1 cellular context compared by ENCODE assay signal in the genomic region with DNA sequence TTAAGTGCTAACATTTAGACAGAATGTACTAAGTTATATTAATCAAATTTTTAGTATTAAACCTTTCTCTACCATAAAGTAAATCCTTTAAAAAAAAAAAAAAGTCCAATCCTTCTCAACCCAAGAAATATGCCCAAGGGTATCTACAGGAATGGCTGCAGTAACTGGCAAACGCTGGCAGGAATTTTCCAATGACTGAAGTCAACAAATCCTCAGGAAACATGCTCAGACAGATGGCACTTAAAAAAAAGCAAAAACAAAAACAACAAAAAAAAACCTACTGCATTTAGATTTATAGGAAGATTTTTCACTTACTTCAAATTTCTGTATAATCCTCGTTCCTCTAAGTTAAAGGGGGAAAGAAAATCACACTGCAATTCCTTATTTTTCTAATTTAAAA.
TF ChIP-seq lines count a peak whose summit lies in the region.

No MANE protein-coding gene starts in this region.

TF ChIP-seq in HepG2, 621 proteins besides CTCF, POLR2A, EP300 and RAD21 (continued from another document):
- TF ChIP-seq ZNF512 (CRISPR knock-in tag; IDR thresholded peaks at IDR 0.05) (no peak), CBFB (CRISPR knock-in tag; IDR thresholded peaks at IDR 0.05) (no peak), ZNF788 (CRISPR knock-in tag; IDR thresholded peaks at IDR 0.05; ENCODE audit: borderline replicate concordance) (no peak), ZNF367 (CRISPR knock-in tag; IDR thresholded peaks at IDR 0.05; ENCODE audit: borderline replicate concordance) (no peak), SAFB2 (CRISPR knock-in tag; IDR thresholded peaks at IDR 0.05; ENCODE audit: borderline replicate concordance, low read depth) (no peak), SRSF4 (IDR thresholded peaks at IDR 0.05; ENCODE audit: low read depth, low read length, poor library complexity, severe bottlenecking) (no peak), KMT2A (CRISPR knock-in tag; IDR thresholded peaks at IDR 0.05) (no peak), PHF5A (CRISPR knock-in tag; IDR thresholded peaks at IDR 0.05; ENCODE audit: low read depth, unreplicated experiment) (no peak), KAT8 (CRISPR knock-in tag; IDR thresholded peaks at IDR 0.05) (no peak), YEATS2 (CRISPR knock-in tag; IDR thresholded peaks at IDR 0.05; ENCODE audit: borderline replicate concordance) (no peak), DRAP1 (CRISPR knock-in tag; IDR thresholded peaks at IDR 0.05) (no peak), MED13 (CRISPR knock-in tag; IDR thresholded peaks at IDR 0.05) (no peak)
- TF ChIP-seq, protein P1, sequence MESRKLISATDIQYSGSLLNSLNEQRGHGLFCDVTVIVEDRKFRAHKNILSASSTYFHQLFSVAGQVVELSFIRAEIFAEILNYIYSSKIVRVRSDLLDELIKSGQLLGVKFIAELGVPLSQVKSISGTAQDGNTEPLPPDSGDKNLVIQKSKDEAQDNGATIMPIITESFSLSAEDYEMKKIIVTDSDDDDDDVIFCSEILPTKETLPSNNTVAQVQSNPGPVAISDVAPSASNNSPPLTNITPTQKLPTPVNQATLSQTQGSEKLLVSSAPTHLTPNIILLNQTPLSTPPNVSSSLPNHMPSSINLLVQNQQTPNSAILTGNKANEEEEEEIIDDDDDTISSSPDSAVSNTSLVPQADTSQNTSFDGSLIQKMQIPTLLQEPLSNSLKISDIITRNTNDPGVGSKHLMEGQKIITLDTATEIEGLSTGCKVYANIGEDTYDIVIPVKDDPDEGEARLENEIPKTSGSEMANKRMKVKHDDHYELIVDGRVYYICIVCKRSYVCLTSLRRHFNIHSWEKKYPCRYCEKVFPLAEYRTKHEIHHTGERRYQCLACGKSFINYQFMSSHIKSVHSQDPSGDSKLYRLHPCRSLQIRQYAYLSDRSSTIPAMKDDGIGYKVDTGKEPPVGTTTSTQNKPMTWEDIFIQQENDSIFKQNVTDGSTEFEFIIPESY (CRISPR knock-in tag; IDR thresholded peaks at IDR 0.05), result no peak
- TF ChIP-seq, protein P2, sequence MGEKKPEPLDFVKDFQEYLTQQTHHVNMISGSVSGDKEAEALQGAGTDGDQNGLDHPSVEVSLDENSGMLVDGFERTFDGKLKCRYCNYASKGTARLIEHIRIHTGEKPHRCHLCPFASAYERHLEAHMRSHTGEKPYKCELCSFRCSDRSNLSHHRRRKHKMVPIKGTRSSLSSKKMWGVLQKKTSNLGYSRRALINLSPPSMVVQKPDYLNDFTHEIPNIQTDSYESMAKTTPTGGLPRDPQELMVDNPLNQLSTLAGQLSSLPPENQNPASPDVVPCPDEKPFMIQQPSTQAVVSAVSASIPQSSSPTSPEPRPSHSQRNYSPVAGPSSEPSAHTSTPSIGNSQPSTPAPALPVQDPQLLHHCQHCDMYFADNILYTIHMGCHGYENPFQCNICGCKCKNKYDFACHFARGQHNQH (CRISPR knock-in tag; IDR thresholded peaks at IDR 0.05), result no peak
- TF ChIP-seq, protein P3, sequence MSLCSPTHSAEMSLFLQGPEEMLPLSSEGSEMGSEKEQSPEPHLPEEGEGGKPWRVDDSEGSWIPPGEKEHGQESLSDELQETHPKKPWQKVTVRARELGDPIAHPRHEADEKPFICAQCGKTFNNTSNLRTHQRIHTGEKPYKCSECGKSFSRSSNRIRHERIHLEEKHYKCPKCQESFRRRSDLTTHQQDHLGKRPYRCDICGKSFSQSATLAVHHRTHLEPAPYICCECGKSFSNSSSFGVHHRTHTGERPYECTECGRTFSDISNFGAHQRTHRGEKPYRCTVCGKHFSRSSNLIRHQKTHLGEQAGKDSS (CRISPR knock-in tag; IDR thresholded peaks at IDR 0.05; ENCODE audit: borderline replicate concordance, low read depth), result no peak
